ENCODE assay signal across 11 cellular contexts in genomic region chr9:131434673-131435072, GRCh38. TPM values are rescaled to one million over a fixed set of nuclear protein-coding genes. Genes with fewer than 3 reads are reported as not detected.
DNase-seq lines count a peak whose midpoint lies in the region; ATAC-seq, FAIRE-seq and TF ChIP-seq lines count a peak whose summit lies in the region.
"Had no signal": no experiment of that assay in that cellular context is flagged by ENCODE, and none has a peak within 500 bp of the region (broad histone marks: within the 10 kb centered on the region; RNA-seq: fewer than 3 reads in every experiment).

No MANE protein-coding gene starts in this region.

- peaks cover 42 to 80% of the 10 kb centered on the region in 2 experiments for H3K36me3 ChIP-seq in HepG2 (replicated peaks in 1 of 2; ENCODE audit: control insufficient read depth in 1 of 2, insufficient read depth in 2 of 2, low read length in 2 of 2)
- H3K36me3 ChIP-seq in right lobe of liver: peaks cover 0 to 68% (median 37%) of the 10 kb centered on the region in 4 donors

- in situ Hi-C loops in HepG2 (cut with HindIII; ENCODE audit: extremely low pct_ligation_motif_present, low pct_unique_long_range_greater_than_20kb): no loop called here

- peaks cover 9% of the 10 kb centered on the region for H3K36me3 Mint-ChIP-seq in T-helper 17 cell (ENCODE audit: low read depth)
- no peaks in the 10 kb centered on the region for H3K36me3 Mint-ChIP-seq in glutamatergic neuron (ENCODE audit: unreplicated experiment)
- peaks cover 100% of the 10 kb centered on the region for H3K36me3 Mint-ChIP-seq in stimulated activated effector memory CD8-positive, alpha-beta T cell treated with anti-CD3 and anti-CD28 coated beads, Interleukin-12 subunit alpha, Interleukin-12 subunit beta, amount 100 ng/mL, for 72 hours

- TF ChIP-seq CTCF in HepG2 (CRISPR knock-in tag; IDR thresholded peaks at IDR 0.05) (no peak), right lobe of liver (IDR thresholded peaks at IDR 0.05) (no peak), glutamatergic neuron (IDR thresholded peaks at IDR 0.05; ENCODE audit: partially characterized antibody, unreplicated experiment) (no peak)

- H3K27me3 Mint-ChIP-seq in T-helper 17 cell (no peaks in the 10 kb centered on the region), glutamatergic neuron (ENCODE audit: unreplicated experiment) (peaks cover 9% of the 10 kb centered on the region)

- CTCF ChIA-PET in HepG2 (lab: Yijun Ruan, JAX; ENCODE audit: low intra/inter-chr PET ratio, low total read pairs): no interaction called here

- H3K27ac ChIP-seq in HepG2 (ENCODE audit: extremely low read length, insufficient read depth, low read length) (no peak overlapping the region), right lobe of liver (no peak overlapping the region)
- H3K27ac ChIP-seq: BLaER1, SK-N-MC had no signal

- peaks cover 38% of the 10 kb centered on the region for H3K79me2 ChIP-seq in HepG2 (ENCODE audit: insufficient read depth, low read length)

- 96% methylated on average over 7 of the region's 7 CpGs for whole genome bisulfite sequencing in HepG2 (ENCODE audit: low lambda C conversion rate)
- 82% methylated on average over 7 of the region's 7 CpGs for WGBS in right lobe of liver (ENCODE audit: insufficient coverage, low coverage, low lambda C conversion rate, missing lambda C conversion rate)

- H4K20me1 ChIP-seq in HepG2 (ENCODE audit: insufficient read depth, low read length): peaks cover 22% of the 10 kb centered on the region

- no peak overlapping the region for H3K4me2 ChIP-seq in HepG2 (ENCODE audit: low read depth, low read length)
- H3K4me2 ChIP-seq: BLaER1 had no signal

- H3K27ac Mint-ChIP-seq in T-helper 17 cell: peak overlapping the region; percentile 62
- peak overlapping the region; percentile 62 for H3K27ac Mint-ChIP-seq in glutamatergic neuron (ENCODE audit: unreplicated experiment)
- peak overlapping the region; percentile 32 for H3K27ac Mint-ChIP-seq in stimulated activated effector memory CD8-positive, alpha-beta T cell treated with anti-CD3 and anti-CD28 coated beads, Interleukin-12 subunit alpha, Interleukin-12 subunit beta, amount 100 ng/mL, for 72 hours

- TF ChIP-seq POLR2A in HepG2 (IDR thresholded peaks at IDR 0.05; ENCODE audit: insufficient read depth in 1 of 2, low read depth in 2 of 2, low read length in 2 of 2): no peak
- no peak for TF ChIP-seq POLR2A in right lobe of liver (IDR thresholded peaks at IDR 0.05)

- no peak overlapping the region for H3K9ac ChIP-seq in HepG2 (ENCODE audit: insufficient read depth, low read depth, low read length)
- H3K9ac ChIP-seq: BLaER1 had no signal

- no peak overlapping the region for H3K4me3 ChIP-seq in HepG2 (replicated peaks in 1 of 3; ENCODE audit: insufficient read depth in 1 of 3, low read depth in 2 of 3, low read length in 3 of 3)
- no peak overlapping the region for H3K4me3 ChIP-seq in right lobe of liver
- H3K4me3 ChIP-seq: BLaER1, SK-N-MC had no signal

- FAIRE-seq in HepG2 (lab: Jason Lieb, UNC): no peak

- no peaks in the 10 kb centered on the region for H3K9me3 ChIP-seq in HepG2 (ENCODE audit: low read length)
- no peaks in the 10 kb centered on the region for H3K9me3 ChIP-seq in right lobe of liver
- no peaks in the 10 kb centered on the region for H3K9me3 ChIP-seq in T-helper 17 cell (ENCODE audit: control insufficient read depth, low read length, poor library complexity, severe bottlenecking)
- H3K9me3 ChIP-seq: BLaER1 had no signal

- H3K4me1 Mint-ChIP-seq in T-helper 17 cell (peaks cover 19% of the 10 kb centered on the region), glutamatergic neuron (ENCODE audit: low read depth, unreplicated experiment) (peaks cover 56% of the 10 kb centered on the region)
- peaks cover 35% of the 10 kb centered on the region for H3K4me1 Mint-ChIP-seq in stimulated activated effector memory CD8-positive, alpha-beta T cell treated with anti-CD3 and anti-CD28 coated beads, Interleukin-12 subunit alpha, Interleukin-12 subunit beta, amount 100 ng/mL, for 72 hours

- no TSS peak for BruUV-seq in HepG2 (replicated peaks; lab: Mats Ljungman, UMichigan)

- ATAC-seq in HepG2: no peak
- ATAC-seq in right lobe of liver: no peak
- no peak for ATAC-seq in T-helper 17 cell
- ATAC-seq in stimulated activated effector memory CD8-positive, alpha-beta T cell treated with anti-CD3 and anti-CD28 coated beads, Interleukin-12 subunit alpha, Interleukin-12 subunit beta, amount 100 ng/mL, for 72 hours: no peak

- H3K9me3 Mint-ChIP-seq in glutamatergic neuron (ENCODE audit: unreplicated experiment): peaks cover 21% of the 10 kb centered on the region
- H3K9me3 Mint-ChIP-seq in stimulated activated effector memory CD8-positive, alpha-beta T cell treated with anti-CD3 and anti-CD28 coated beads, Interleukin-12 subunit alpha, Interleukin-12 subunit beta, amount 100 ng/mL, for 72 hours: no peaks in the 10 kb centered on the region

- no peak for DNase-seq in HepG2 (ENCODE audit: low spot score)
- DNase-seq in right lobe of liver: no peak
- DNase-seq in T-helper 17 cell: no peak
- DNase-seq in glutamatergic neuron: no peak
- DNase-seq in stimulated activated effector memory CD8-positive, alpha-beta T cell treated with anti-CD3 and anti-CD28 coated beads, Interleukin-12 subunit alpha, Interleukin-12 subunit beta, amount 100 ng/mL, for 72 hours (ENCODE audit: low spot score in 2 of 2): no peak
- no peak for DNase-seq in mucosa of gallbladder (ENCODE audit: low spot score)
- no peak for DNase-seq in epidermal melanocyte (ENCODE audit: insufficient read length, low spot score)
- DNase-seq: DMS 273 treated with DMSO at 0.1 percent for 48 hours, NCI-H1436 had no signal

- H3K27me3 ChIP-seq in HepG2 (ENCODE audit: control insufficient read depth in 1 of 2, insufficient read depth in 2 of 2, low read length in 2 of 2) (no peaks in the 10 kb centered on the region), right lobe of liver (no peaks in the 10 kb centered on the region)
- H3K27me3 ChIP-seq: BLaER1 had no signal

- intact Hi-C loops in HepG2 (cut with micrococcal nuclease; ENCODE audit: unreplicated experiment): no loop called here
- intact Hi-C loops in right lobe of liver (cut with DNase I): no loop called here

- POLR2A ChIA-PET in HepG2 (lab: Yijun Ruan, JAX): no interaction called here

- H2AFZ ChIP-seq in HepG2 (ENCODE audit: low read length): no peak overlapping the region

- TF ChIP-seq EP300 in HepG2 (IDR thresholded peaks at IDR 0.05; ENCODE audit: low read depth in 2 of 2, low read length in 2 of 2): no peak
- TF ChIP-seq EP300 in HepG2 (CRISPR knock-in tag; IDR thresholded peaks at IDR 0.05; ENCODE audit: borderline replicate concordance): no peak

- H3K4me3 Mint-ChIP-seq in T-helper 17 cell: no peak overlapping the region
- no peak overlapping the region for H3K4me3 Mint-ChIP-seq in glutamatergic neuron (ENCODE audit: unreplicated experiment)
- no peak overlapping the region for H3K4me3 Mint-ChIP-seq in stimulated activated effector memory CD8-positive, alpha-beta T cell treated with anti-CD3 and anti-CD28 coated beads, Interleukin-12 subunit alpha, Interleukin-12 subunit beta, amount 100 ng/mL, for 72 hours

- H3K4me1 ChIP-seq in HepG2 (ENCODE audit: insufficient read depth, low read length) (no peaks in the 10 kb centered on the region), right lobe of liver (no peaks in the 10 kb centered on the region)
- H3K4me1 ChIP-seq: BLaER1 had no signal

- no peak for TF ChIP-seq RAD21 in HepG2 (CRISPR knock-in tag; IDR thresholded peaks at IDR 0.05)

TF ChIP-seq in HepG2, 621 proteins besides CTCF, POLR2A, EP300 and RAD21:
- TF ChIP-seq NFE2L2 (IDR thresholded peaks at IDR 0.05; ENCODE audit: low read length): no peak
- peak; percentile 5 to 53; a peak in 2 of 4 replicates for TF ChIP-seq MAFK (conservative IDR thresholded peaks at IDR 0.05 in 1 of 2, IDR thresholded peaks at IDR 0.05 in 1 of 2; ENCODE audit: low read length in 2 of 2)

RNA-seq across cellular contexts. Expression of gene PRRC2B, which starts 40.8 kb away (rescaled TPM):
- total RNA-seq in HepG2 (2016; rRNA removed; fragmentation: Illumina TruSeq; extraction: Trizol) (37.4 TPM in 2 replicates), right lobe of liver (10 to 100 TPM; 53.7 to 82.6 (median 57.3) TPM), T-helper 17 cell (100 to 1,000 TPM; 193 to 241 TPM), glutamatergic neuron (ENCODE audit: unreplicated experiment) (489 TPM), mucosa of gallbladder (261 TPM)
- total RNA-seq in HepG2 (2016; cell fraction: cytosol; rRNA removed; fragmentation: Illumina TruSeq; extraction: Trizol; ENCODE audit: low read depth): 20.7 and 24.3 TPM in 2 replicates
- 27.7 and 37.0 TPM in 2 replicates for total RNA-seq in HepG2 (2016; cell fraction: insoluble cytoplasmic fraction; rRNA removed; fragmentation: Illumina TruSeq; extraction: Trizol)
- total RNA-seq in HepG2 (2016; cell fraction: membrane; rRNA removed; fragmentation: Illumina TruSeq; extraction: Trizol): 20.9 TPM in 2 replicates
- 41.7 and 49.5 TPM in 2 replicates for total RNA-seq in HepG2 (2016; cell fraction: nucleus; rRNA removed; fragmentation: Illumina TruSeq; extraction: Trizol)
- polyA plus RNA-seq in HepG2 (2011; rRNA removed): 18.9 and 20.8 TPM in 2 replicates
- 11.9 and 12.5 TPM in 2 replicates for polyA plus RNA-seq in HepG2 (2011; cell fraction: cytosol; rRNA removed)
- 87.0 and 122 TPM in 2 replicates for polyA plus RNA-seq in HepG2 (2011; cell fraction: nucleus; rRNA removed)
- polyA plus RNA-seq in HepG2 (2012): 55.6 and 57.4 TPM in 2 replicates
- polyA plus RNA-seq in HepG2 (2016; cell fraction: cytosol; fragmentation: Illumina TruSeq; extraction: Trizol; ENCODE audit: low read depth): 4.0 TPM in 2 replicates
- 25.0 and 33.7 TPM in 2 replicates for polyA plus RNA-seq in HepG2 (2016; cell fraction: insoluble cytoplasmic fraction; fragmentation: Illumina TruSeq; extraction: Trizol; ENCODE audit: low read depth)
- 8.5 and 10.2 TPM in 2 replicates for polyA plus RNA-seq in HepG2 (2016; cell fraction: membrane; fragmentation: Illumina TruSeq; extraction: Trizol; ENCODE audit: low read depth)
- 100 and 106 TPM in 2 replicates for polyA plus RNA-seq in HepG2 (2016; cell fraction: nucleus; fragmentation: Illumina TruSeq; extraction: Trizol; ENCODE audit: insufficient read depth, low read depth)
- polyA minus RNA-seq in HepG2 (2011; rRNA and poly(A)+ RNA removed; ENCODE audit: low replicate concordance): 72.0 and 116 TPM in 2 replicates
- polyA minus RNA-seq in HepG2 (2011; cell fraction: cytosol; rRNA and poly(A)+ RNA removed): 23.3 and 31.5 TPM in 2 replicates
- 52.6 and 56.1 TPM in 2 replicates for polyA minus RNA-seq in HepG2 (2011; cell fraction: nucleus; rRNA and poly(A)+ RNA removed)
